In genomic region chr2:174026122-174026845, GRCh38 we compare ENCODE assay signal across 15 cellular contexts.
DNase-seq lines count a peak whose midpoint lies in the region; ATAC-seq and TF ChIP-seq lines count a peak whose summit lies in the region.
"Had no signal": no experiment of that assay in that cellular context is flagged by ENCODE, and none has a peak within 500 bp of the region (broad histone marks: within the 10 kb centered on the region; RNA-seq: fewer than 3 reads in every experiment).

No MANE protein-coding gene starts in this region.

- H2AFZ ChIP-seq in neural progenitor cell (replicated peaks) = peak overlapping the region; percentile 20

- peaks cover 3% of the 10 kb centered on the region for H3K27me3 Mint-ChIP-seq in neural progenitor cell (ENCODE audit: insufficient read depth, low read depth)
- peaks cover 0 to 4% of the 10 kb centered on the region in 2 donors for H3K27me3 Mint-ChIP-seq in natural killer cell treated with Interleukin-12 subunit alpha and Interleukin-12 subunit beta and Interleukin-15 and Interleukin-18, amount 100 ng/mL, for 72 hours
- H3K27me3 Mint-ChIP-seq: memory B cell had no signal

- no peak overlapping the region for H3K4me2 ChIP-seq in neural progenitor cell

- intact Hi-C loops in esophagus squamous epithelium (cut with DNase I) = no loop called here

- 82 to 95% methylated on average over 3 to 13 of the region's 23 CpGs for WGBS in esophagus squamous epithelium, 2 donors

- H3F3A ChIP-seq in neural progenitor cell (ENCODE audit: low read depth) = peaks cover 33% of the 10 kb centered on the region

- no peaks in the 10 kb centered on the region for H3K79me2 ChIP-seq in neural progenitor cell (ENCODE audit: low read depth)

- H3K4me3 Mint-ChIP-seq in neural progenitor cell = peak overlapping the region; percentile 43
- H3K4me3 Mint-ChIP-seq in natural killer cell treated with Interleukin-12 subunit alpha and Interleukin-12 subunit beta and Interleukin-15 and Interleukin-18, amount 100 ng/mL, for 72 hours = no peak overlapping the region
- H3K4me3 Mint-ChIP-seq: memory B cell; T-helper 2 cell treated with Interferon-gamma antibody and Interleukin-4, amounts not matched to agents 5 μg/mL and 100 μg/mL, for 36 hours had no signal

- H3K27ac Mint-ChIP-seq in neural progenitor cell = peak overlapping the region; percentile 84
- H3K27ac Mint-ChIP-seq in natural killer cell treated with Interleukin-12 subunit alpha and Interleukin-12 subunit beta and Interleukin-15 and Interleukin-18, amount 100 ng/mL, for 72 hours = no peak overlapping the region
- H3K27ac Mint-ChIP-seq: memory B cell; T-helper 2 cell treated with Interferon-gamma antibody and Interleukin-4, amounts not matched to agents 5 μg/mL and 100 μg/mL, for 36 hours had no signal

- no peak overlapping the region for H3K9ac ChIP-seq in neural progenitor cell

- H3K36me3 ChIP-seq in esophagus squamous epithelium (no peaks in the 10 kb centered on the region), neural progenitor cell (no peaks in the 10 kb centered on the region)

- H3K4me3 ChIP-seq in esophagus squamous epithelium = peak overlapping the region in 1 of 4 donors; percentile 25
- H3K4me3 ChIP-seq in neural progenitor cell = no peak overlapping the region

- peaks cover 0 to 14% (median 0%) of the 10 kb centered on the region in 3 donors for H3K9me3 ChIP-seq in esophagus squamous epithelium
- H3K9me3 ChIP-seq in neural progenitor cell (ENCODE audit: low read depth) = no peaks in the 10 kb centered on the region

- TF ChIP-seq POLR2A in esophagus squamous epithelium (IDR thresholded peaks at IDR 0.05) = no peak

- H3K27ac ChIP-seq in esophagus squamous epithelium (peak overlapping the region; percentile 75 to 94 (median 85)), neural progenitor cell (no peak overlapping the region)
- H3K27ac ChIP-seq: 22Rv1, HL-60 had no signal

- TF ChIP-seq CTCF in esophagus squamous epithelium (IDR thresholded peaks at IDR 0.05) = no peak
- no peak for TF ChIP-seq CTCF in neural progenitor cell (IDR thresholded peaks at IDR 0.05)

- H3K4me1 ChIP-seq in esophagus squamous epithelium = peaks cover 24 to 61% (median 30%) of the 10 kb centered on the region in 3 donors
- peaks cover 52% of the 10 kb centered on the region for H3K4me1 ChIP-seq in neural progenitor cell

- H3K9me3 Mint-ChIP-seq in neural progenitor cell = no peaks in the 10 kb centered on the region
- H3K9me3 Mint-ChIP-seq in natural killer cell treated with Interleukin-12 subunit alpha and Interleukin-12 subunit beta and Interleukin-15 and Interleukin-18, amount 100 ng/mL, for 72 hours = no peaks in the 10 kb centered on the region
- H3K9me3 Mint-ChIP-seq: memory B cell had no signal

- peaks cover 58% of the 10 kb centered on the region for H3K4me1 Mint-ChIP-seq in neural progenitor cell
- H3K4me1 Mint-ChIP-seq in natural killer cell treated with Interleukin-12 subunit alpha and Interleukin-12 subunit beta and Interleukin-15 and Interleukin-18, amount 100 ng/mL, for 72 hours (ENCODE audit: low read depth in 2 of 2) = peaks cover 4 to 7% of the 10 kb centered on the region in 2 donors

- H3K27me3 ChIP-seq in esophagus squamous epithelium (no peaks in the 10 kb centered on the region), neural progenitor cell (no peaks in the 10 kb centered on the region)

- no peak for ATAC-seq in GM18511 (IDR thresholded peaks at IDR 0.05; ENCODE audit: unreplicated experiment)
- no peak for ATAC-seq in natural killer cell treated with Interleukin-12 subunit alpha and Interleukin-12 subunit beta and Interleukin-15 and Interleukin-18, amount 100 ng/mL, for 72 hours
- ATAC-seq: stimulated activated naive CD8-positive, alpha-beta T cell treated with anti-CD3 and anti-CD28 coated beads, Interleukin-15, Interleukin-2, amounts not matched to agents 100 U/mL and 50 U/mL, for 24 hours had no signal

- H4K20me1 ChIP-seq in neural progenitor cell (ENCODE audit: low read depth) = peaks cover 6% of the 10 kb centered on the region

- DNase-seq in NCI-H748 (lab: John Stamatoyannopoulos, UW; ENCODE audit: unreplicated experiment) (peak; percentile 5), NCI-H748 treated with DMSO at 0.1 percent for 48 hours (lab: John Stamatoyannopoulos, UW) (no peak), esophagus squamous epithelium (lab: John Stamatoyannopoulos, UW) (no peak), neural progenitor cell (ENCODE audit: low spot score) (no peak), ureter (ENCODE audit: low spot score) (peak; percentile 43), NCI-H2171 (lab: John Stamatoyannopoulos, UW) (no peak)
- DNase-seq in natural killer cell treated with Interleukin-12 subunit alpha and Interleukin-12 subunit beta and Interleukin-15 and Interleukin-18, amount 100 ng/mL, for 72 hours (ENCODE audit: low spot score) = no peak
- DNase-seq: aorta; DMS53; stimulated activated naive CD8-positive, alpha-beta T cell treated with anti-CD3 and anti-CD28 coated beads, Interleukin-15, Interleukin-2, amounts not matched to agents 100 U/mL and 50 U/mL, for 24 hours had no signal

- no peaks in the 10 kb centered on the region for H3K36me3 Mint-ChIP-seq in neural progenitor cell
- no peaks in the 10 kb centered on the region for H3K36me3 Mint-ChIP-seq in natural killer cell treated with Interleukin-12 subunit alpha and Interleukin-12 subunit beta and Interleukin-15 and Interleukin-18, amount 100 ng/mL, for 72 hours
- H3K36me3 Mint-ChIP-seq: memory B cell had no signal

Comparison
In these comparisons a context has a peak if more than half of its experiments do, and no peak if none do; other contexts are left out.
1. DNase-seq: peak in NCI-H748 (single experiment) and ureter (single experiment); none in NCI-H748 treated with DMSO at 0.1 percent for 48 hours (single experiment), esophagus squamous epithelium (single experiment), neural progenitor cell (single experiment), natural killer cell treated with Interleukin-12 subunit alpha and Interleukin-12 subunit beta and Interleukin-15 and Interleukin-18, amount 100 ng/mL, for 72 hours (single experiment) and NCI-H2171 (single experiment).